1 cellular context compared by ENCODE assay signal in the genomic region with DNA sequence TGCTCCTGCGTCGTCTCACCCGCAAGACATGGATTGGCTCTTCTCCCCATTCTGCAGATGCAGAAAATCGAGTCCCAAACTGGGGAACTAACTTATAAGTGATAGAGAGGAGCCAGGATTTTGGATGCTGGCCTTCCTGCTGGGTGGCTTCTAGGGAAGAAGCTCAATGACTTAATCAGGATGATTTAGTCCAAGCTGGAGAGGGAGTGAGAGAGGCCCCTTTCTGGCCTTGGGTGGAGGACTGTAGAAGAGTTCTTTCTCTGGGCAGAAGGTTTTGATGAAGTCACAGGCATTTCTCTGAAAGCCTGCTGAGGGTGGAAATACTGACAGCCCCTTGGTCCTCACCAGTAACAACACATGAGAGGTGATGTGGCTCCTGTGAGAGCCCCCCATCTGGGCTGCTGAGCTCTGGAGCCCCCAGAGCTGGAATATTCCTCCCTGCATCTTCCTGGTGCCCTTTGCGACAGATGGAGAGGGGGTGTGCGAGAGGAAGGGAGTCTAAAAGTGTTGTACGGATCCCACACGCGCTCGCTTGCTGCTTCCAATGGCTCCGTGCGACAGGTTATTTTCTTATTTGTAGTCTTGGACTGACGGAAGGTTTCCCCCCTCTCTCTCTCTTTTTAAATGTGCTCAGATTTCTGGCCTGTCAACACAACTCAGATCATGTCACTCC.
TF ChIP-seq lines count a peak whose summit lies in the region.

No MANE protein-coding gene starts in this region.

TF ChIP-seq in GM12878, 131 proteins besides CTCF, POLR2A, EP300 and RAD21:
- no peak for TF ChIP-seq ESRRA (IDR thresholded peaks at IDR 0.05; ENCODE audit: low read length)
- no peak for TF ChIP-seq ZNF687 (IDR thresholded peaks at IDR 0.05)
- TF ChIP-seq FOXK2 (IDR thresholded peaks at IDR 0.05), result no peak
- TF ChIP-seq ZNF24 (IDR thresholded peaks at IDR 0.05), result no peak
- no peak for TF ChIP-seq BCL11A (IDR thresholded peaks at IDR 0.05; ENCODE audit: low read depth, low read length)
- no peak for TF ChIP-seq ASH2L (IDR thresholded peaks at IDR 0.05; ENCODE audit: borderline replicate concordance, low read depth)
- TF ChIP-seq, protein P1, sequence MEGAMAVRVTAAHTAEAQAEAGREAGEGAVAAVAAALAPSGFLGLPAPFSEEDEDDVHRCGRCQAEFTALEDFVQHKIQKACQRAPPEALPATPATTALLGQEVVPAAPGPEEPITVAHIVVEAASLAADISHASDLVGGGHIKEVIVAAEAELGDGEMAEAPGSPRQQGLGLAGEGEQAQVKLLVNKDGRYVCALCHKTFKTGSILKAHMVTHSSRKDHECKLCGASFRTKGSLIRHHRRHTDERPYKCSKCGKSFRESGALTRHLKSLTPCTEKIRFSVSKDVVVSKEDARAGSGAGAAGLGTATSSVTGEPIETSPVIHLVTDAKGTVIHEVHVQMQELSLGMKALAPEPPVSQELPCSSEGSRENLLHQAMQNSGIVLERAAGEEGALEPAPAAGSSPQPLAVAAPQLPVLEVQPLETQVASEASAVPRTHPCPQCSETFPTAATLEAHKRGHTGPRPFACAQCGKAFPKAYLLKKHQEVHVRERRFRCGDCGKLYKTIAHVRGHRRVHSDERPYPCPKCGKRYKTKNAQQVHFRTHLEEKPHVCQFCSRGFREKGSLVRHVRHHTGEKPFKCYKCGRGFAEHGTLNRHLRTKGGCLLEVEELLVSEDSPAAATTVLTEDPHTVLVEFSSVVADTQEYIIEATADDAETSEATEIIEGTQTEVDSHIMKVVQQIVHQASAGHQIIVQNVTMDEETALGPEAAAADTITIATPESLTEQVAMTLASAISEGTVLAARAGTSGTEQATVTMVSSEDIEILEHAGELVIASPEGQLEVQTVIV (IDR thresholded peaks at IDR 0.05; ENCODE audit: borderline replicate concordance, partially characterized antibody), result no peak
- TF ChIP-seq SREBF2 (IDR thresholded peaks at IDR 0.05; ENCODE audit: low read length), result no peak
- TF ChIP-seq NR2C1 (IDR thresholded peaks at IDR 0.05), result no peak
- no peak for TF ChIP-seq CREB1 (IDR thresholded peaks at IDR 0.05; ENCODE audit: low read depth)
